ENCODE assay signal across 34 cellular contexts in genomic region chr22:35560824-35561223, GRCh38. TPM values are rescaled to one million over a fixed set of nuclear protein-coding genes. Genes with fewer than 3 reads are reported as not detected.
"Had no signal": no experiment of that assay in that cellular context is flagged by ENCODE, and none has a peak within 500 bp of the region (broad histone marks: within the 10 kb centered on the region; RNA-seq: fewer than 3 reads in every experiment).

No MANE protein-coding gene starts in this region.

- ATAC-seq: activated CD8-positive, alpha-beta T cell treated with anti-CD3 and anti-CD28 coated beads for 36 hours; activated T-cell treated with anti-CD3 and anti-CD28 coated beads, Interleukin-2, amount 50 U/mL, for 72 hours; activated T-helper 17 cell treated with anti-CD3 and anti-CD28 coated beads, Interleukin-2, amount 50 U/mL, for 72 hours; body of pancreas had no signal

- H3K36me3 Mint-ChIP-seq: activated naive CD8-positive, alpha-beta T cell treated with anti-CD3 and anti-CD28 coated beads, Interleukin-2, amount 10 ng/mL, durations not matched to agents 7 days and 5 days had no signal

- H3K27ac ChIP-seq: adrenal gland, body of pancreas, breast epithelium, SJSA1 had no signal

- H3K9me3 Mint-ChIP-seq: activated CD4-positive, alpha-beta T cell treated with anti-CD3 and anti-CD28 coated beads, Interleukin-2, amount 10 ng/mL, durations not matched to agents 24 days and 14 days; activated CD8-positive, alpha-beta T cell treated with anti-CD3 and anti-CD28 coated beads for 36 hours; activated naive CD8-positive, alpha-beta T cell treated with anti-CD3 and anti-CD28 coated beads, Interleukin-2, amount 10 ng/mL, durations not matched to agents 7 days and 5 days; activated T-cell treated with anti-CD3 and anti-CD28 coated beads, Interleukin-2, amount 50 U/mL, for 72 hours; activated T-helper 17 cell treated with anti-CD3 and anti-CD28 coated beads, Interleukin-2, amount 50 U/mL, for 72 hours; T-helper 2 cell treated with Interferon-gamma antibody and Interleukin-4, amounts not matched to agents 5 μg/mL and 100 μg/mL, for 36 hours had no signal

- H3K4me3 ChIP-seq: adrenal gland, body of pancreas, breast epithelium, SJSA1 had no signal

- H3K9me3 ChIP-seq: adrenal gland, body of pancreas, breast epithelium, SJSA1, SK-N-SH had no signal

- FAIRE-seq: TTC549 had no signal

- H3K4me3 Mint-ChIP-seq: activated CD4-positive, alpha-beta T cell treated with anti-CD3 and anti-CD28 coated beads, Interleukin-2, amount 10 ng/mL, durations not matched to agents 24 days and 14 days; activated CD8-positive, alpha-beta T cell treated with anti-CD3 and anti-CD28 coated beads for 36 hours; activated naive CD8-positive, alpha-beta T cell treated with anti-CD3 and anti-CD28 coated beads, Interleukin-2, amount 10 ng/mL, durations not matched to agents 7 days and 5 days; activated T-cell treated with anti-CD3 and anti-CD28 coated beads, Interleukin-2, amount 50 U/mL, for 72 hours; activated T-helper 17 cell treated with anti-CD3 and anti-CD28 coated beads, Interleukin-2, amount 50 U/mL, for 72 hours; T-helper 1 cell treated with Interleukin-12 subunit alpha and Interleukin-12 subunit beta and Interleukin-4 antibody, amounts not matched to agents 30 μg/mL and 1 μg/mL, for 36 hours; T-helper 2 cell treated with Interferon-gamma antibody and Interleukin-4, amounts not matched to agents 5 μg/mL and 100 μg/mL, for 36 hours had no signal

- H3K36me3 ChIP-seq: adrenal gland, breast epithelium, SJSA1 had no signal

- H3K9ac ChIP-seq: SK-N-SH had no signal

- DNase-seq: activated CD4-positive, alpha-beta T cell treated with anti-CD3 and anti-CD28 coated beads, Interleukin-2, amount 10 ng/mL, durations not matched to agents 24 days and 14 days; activated CD4-positive, alpha-beta T cell treated with anti-CD3 and anti-CD28 coated beads, Interleukin-2, amount 50 U/mL, for 4 hours; activated CD8-positive, alpha-beta T cell treated with anti-CD3 and anti-CD28 coated beads for 36 hours; activated effector memory CD4-positive, alpha-beta T cell treated with anti-CD3 and anti-CD28 coated beads, Interleukin-2, amount 50 U/mL, for 16 hours; activated naive CD4-positive, alpha-beta T cell; activated naive CD4-positive, alpha-beta T cell treated with anti-CD3 and anti-CD28 coated beads, Interleukin-2, amount 50 U/mL, for 16 hours; activated naive CD8-positive, alpha-beta T cell treated with anti-CD3 and anti-CD28 coated beads, Interleukin-2, amount 10 ng/mL, durations not matched to agents 7 days and 5 days; activated T-cell treated with anti-CD3 and anti-CD28 coated beads, Interleukin-2, amount 50 U/mL, for 1 hour; activated T-cell treated with anti-CD3 and anti-CD28 coated beads, Interleukin-2, amount 50 U/mL, for 72 hours; adrenal gland; body of pancreas; Karpas-422; KBM-7; NCI-H1048; NCI-H146; NCI-H187; NCI-H2029 treated with DMSO at 0.1 percent for 48 hours; NCI-H2107; NCI-H2171; NCI-H510A; NCI-H526; NCI-H748 treated with DMSO at 0.1 percent for 48 hours; NK-92 treated with Interleukin-12 subunit alpha and Interleukin-12 subunit beta, amount 100 ng/mL, for 24 hours; OCI-M1; Right ventricle myocardium superior; SK-N-SH had no signal

- H3K9me2 ChIP-seq: SK-N-SH had no signal

- H3K4me1 ChIP-seq: adrenal gland, body of pancreas had no signal

- H3K27me3 ChIP-seq: adrenal gland, body of pancreas, breast epithelium, SJSA1 had no signal

- H3K27ac Mint-ChIP-seq: activated CD4-positive, alpha-beta T cell treated with anti-CD3 and anti-CD28 coated beads, Interleukin-2, amount 10 ng/mL, durations not matched to agents 24 days and 14 days; activated CD8-positive, alpha-beta T cell treated with anti-CD3 and anti-CD28 coated beads for 36 hours; activated naive CD8-positive, alpha-beta T cell treated with anti-CD3 and anti-CD28 coated beads, Interleukin-2, amount 10 ng/mL, durations not matched to agents 7 days and 5 days; activated T-cell treated with anti-CD3 and anti-CD28 coated beads, Interleukin-2, amount 50 U/mL, for 72 hours; activated T-helper 17 cell treated with anti-CD3 and anti-CD28 coated beads, Interleukin-2, amount 50 U/mL, for 72 hours; T-helper 1 cell treated with Interleukin-12 subunit alpha and Interleukin-12 subunit beta and Interleukin-4 antibody, amounts not matched to agents 30 μg/mL and 1 μg/mL, for 36 hours; T-helper 2 cell treated with Interferon-gamma antibody and Interleukin-4, amounts not matched to agents 5 μg/mL and 100 μg/mL, for 36 hours had no signal

RNA-seq across cellular contexts. Expression of gene RASD2, which starts 20.2 kb away (rescaled TPM):
- total RNA-seq: activated CD4-positive, alpha-beta T cell treated with anti-CD3 and anti-CD28 coated beads, Interleukin-2, amount 10 ng/mL, durations not matched to agents 24 days and 14 days; activated CD8-positive, alpha-beta T cell treated with anti-CD3 and anti-CD28 coated beads for 36 hours; activated naive CD8-positive, alpha-beta T cell treated with anti-CD3 and anti-CD28 coated beads, Interleukin-2, amount 10 ng/mL, durations not matched to agents 7 days and 5 days; MCF 10A; SJSA1 had no signal

RNA-seq across cellular contexts. Expression of gene MB, which starts 56.3 kb away (rescaled TPM):
- total RNA-seq: activated CD8-positive, alpha-beta T cell treated with anti-CD3 and anti-CD28 coated beads for 36 hours; activated naive CD8-positive, alpha-beta T cell treated with anti-CD3 and anti-CD28 coated beads, Interleukin-2, amount 10 ng/mL, durations not matched to agents 7 days and 5 days; astrocyte; MCF 10A; SJSA1 had no signal
